8 cellular contexts compared by ENCODE assay signal in the genomic region with DNA sequence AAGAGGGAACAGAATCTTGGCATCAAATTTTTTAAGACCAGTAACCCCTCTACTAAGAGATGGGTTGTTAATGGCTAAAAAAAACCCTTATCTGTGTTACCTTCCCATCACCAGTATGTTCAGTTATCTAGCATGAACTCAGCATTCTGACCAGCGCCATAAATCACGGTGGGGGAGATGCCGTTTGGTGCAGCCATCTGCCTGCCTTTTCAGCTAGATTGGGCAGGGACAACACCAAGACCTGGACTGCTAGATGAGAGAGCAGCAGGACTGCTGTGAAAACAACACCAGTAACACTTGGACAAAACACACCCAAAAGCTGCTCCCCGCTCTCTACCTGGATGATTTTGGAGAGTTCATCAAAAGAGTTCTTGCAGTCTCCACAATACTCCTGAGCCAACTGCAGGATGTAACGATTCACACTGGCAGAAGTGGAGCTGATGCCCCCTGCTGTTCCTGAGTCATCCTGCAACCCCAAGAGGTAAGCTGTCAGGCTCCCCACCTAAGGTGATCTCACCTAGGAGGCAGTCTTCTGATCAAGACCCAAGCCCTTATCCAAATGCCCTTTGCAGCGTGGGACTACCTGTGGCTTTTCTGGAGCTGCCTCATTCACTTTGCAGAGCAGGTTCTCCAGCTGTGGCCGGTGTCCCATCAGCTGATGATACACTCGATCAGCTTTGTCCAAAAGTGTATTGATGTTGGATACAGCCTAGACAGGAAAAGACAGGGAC.
DNase-seq lines count a peak whose midpoint lies in the region; ATAC-seq and TF ChIP-seq lines count a peak whose summit lies in the region.

No MANE protein-coding gene starts in this region.

- H3K36me3 Mint-ChIP-seq in activated CD4-positive, alpha-beta T cell treated with anti-CD3 and anti-CD28 coated beads, Interleukin-2, amount 10 ng/mL, durations not matched to agents 24 days and 14 days (ENCODE audit: low read depth) = peaks cover 81% of the 10 kb centered on the region

- peak; percentile 48 for TF ChIP-seq CTCF in LNCaP clone FGC (IDR thresholded peaks at IDR 0.05; ENCODE audit: control insufficient read depth, extremely low read depth, insufficient read depth)
- peak; percentile 66 for TF ChIP-seq CTCF in fibroblast of pulmonary artery (IDR thresholded peaks at IDR 0.05; ENCODE audit: low read length, missing control alignments)

- DNase-seq in NCI-H2171 treated with DMSO at 0.1 percent for 48 hours (lab: John Stamatoyannopoulos, UW) = peak; percentile 37
- no peak for DNase-seq in NCI-H2171 (lab: John Stamatoyannopoulos, UW)
- no peak for DNase-seq in LNCaP clone FGC (ENCODE audit: low read depth)
- DNase-seq in activated CD4-positive, alpha-beta T cell treated with anti-CD3 and anti-CD28 coated beads, Interleukin-2, amount 10 ng/mL, durations not matched to agents 24 days and 14 days = peak; percentile 84
- peak; percentile 52 for DNase-seq in fibroblast of pulmonary artery (ENCODE audit: low read depth)
- peak; percentile 26 for DNase-seq in stimulated activated CD4-positive, alpha-beta T cell treated with anti-CD3 and anti-CD28 coated beads, Interleukin-12 subunit alpha, Interleukin-12 subunit beta, amount 100 ng/mL, for 4 hours
- DNase-seq in NOMO-1 treated with DMSO at 0.1 percent for 48 hours (lab: John Stamatoyannopoulos, UW; ENCODE audit: unreplicated experiment) = no peak

- ATAC-seq in HG03378 (IDR thresholded peaks at IDR 0.05; ENCODE audit: unreplicated experiment) = no peak

- no peaks in the 10 kb centered on the region for H3K4me1 Mint-ChIP-seq in activated CD4-positive, alpha-beta T cell treated with anti-CD3 and anti-CD28 coated beads, Interleukin-2, amount 10 ng/mL, durations not matched to agents 24 days and 14 days

- intact Hi-C loops in activated CD4-positive, alpha-beta T cell treated with anti-CD3 and anti-CD28 coated beads, Interleukin-2, amount 10 ng/mL, durations not matched to agents 24 days and 14 days (cut with micrococcal nuclease) = loop anchor here (5.0 kb wide), 1 partner anchor 129 kb away; no protein-coding TSS in a partner anchor

- H3K27me3 Mint-ChIP-seq in activated CD4-positive, alpha-beta T cell treated with anti-CD3 and anti-CD28 coated beads, Interleukin-2, amount 10 ng/mL, durations not matched to agents 24 days and 14 days = no peaks in the 10 kb centered on the region

- H3K9me3 Mint-ChIP-seq in activated CD4-positive, alpha-beta T cell treated with anti-CD3 and anti-CD28 coated beads, Interleukin-2, amount 10 ng/mL, durations not matched to agents 24 days and 14 days = no peaks in the 10 kb centered on the region

- H3K27ac Mint-ChIP-seq in activated CD4-positive, alpha-beta T cell treated with anti-CD3 and anti-CD28 coated beads, Interleukin-2, amount 10 ng/mL, durations not matched to agents 24 days and 14 days = no peak overlapping the region

- no peak overlapping the region for H3K4me3 ChIP-seq in LNCaP clone FGC (ENCODE audit: low read depth, low read length)
- no peak overlapping the region for H3K4me3 ChIP-seq in fibroblast of pulmonary artery (replicated peaks; ENCODE audit: low read depth, low read length)

- H3K4me3 Mint-ChIP-seq in activated CD4-positive, alpha-beta T cell treated with anti-CD3 and anti-CD28 coated beads, Interleukin-2, amount 10 ng/mL, durations not matched to agents 24 days and 14 days = no peak overlapping the region

Comparison
In these comparisons a context has a peak if more than half of its experiments do, and no peak if none do; other contexts are left out.
1. DNase-seq: peak in NCI-H2171 treated with DMSO at 0.1 percent for 48 hours (single experiment), activated CD4-positive, alpha-beta T cell treated with anti-CD3 and anti-CD28 coated beads, Interleukin-2, amount 10 ng/mL, durations not matched to agents 24 days and 14 days (single experiment), fibroblast of pulmonary artery (single experiment) and stimulated activated CD4-positive, alpha-beta T cell treated with anti-CD3 and anti-CD28 coated beads, Interleukin-12 subunit alpha, Interleukin-12 subunit beta, amount 100 ng/mL, for 4 hours (single experiment); none in NCI-H2171 (single experiment), LNCaP clone FGC (single experiment) and NOMO-1 treated with DMSO at 0.1 percent for 48 hours (single experiment).